8 cellular contexts compared by ENCODE assay signal in genomic region chr4:112889619-112890294, GRCh38.
DNase-seq lines count a peak whose midpoint lies in the region; ATAC-seq and TF ChIP-seq lines count a peak whose summit lies in the region.

No MANE protein-coding gene starts in this region.

- BruUV-seq in PC-9 (replicated peaks; lab: Mats Ljungman, UMichigan) = no TSS peak

- H3K4me3 ChIP-seq in neuronal stem cell (ENCODE audit: low read length in 2 of 2) = no peak overlapping the region
- H3K4me3 ChIP-seq in PC-9 = no peak overlapping the region
- H3K4me3 ChIP-seq in H7 (ENCODE audit: insufficient read depth, low read depth, low read length) = no peak overlapping the region

- H3K4me2 ChIP-seq in neuronal stem cell (ENCODE audit: insufficient read depth, low read length, poor library complexity, severe bottlenecking) (no peak overlapping the region), PC-9 (no peak overlapping the region)

- no peak overlapping the region for H2BK15ac ChIP-seq in neuronal stem cell (ENCODE audit: low read length)

- ATAC-seq in GM19397 (IDR thresholded peaks at IDR 0.05; ENCODE audit: unreplicated experiment) = no peak

- H3K27me3 ChIP-seq in neuronal stem cell (ENCODE audit: control insufficient read depth in 3 of 3, insufficient read depth in 3 of 3, low read depth in 1 of 3, low read length in 3 of 3) (no peaks in the 10 kb centered on the region), PC-9 (ENCODE audit: insufficient read depth, low read depth) (no peaks in the 10 kb centered on the region), H7 (ENCODE audit: control insufficient read depth, insufficient read depth, low read length) (no peaks in the 10 kb centered on the region)

- H3K4me1 Mint-ChIP-seq in chondrocyte (ENCODE audit: low read depth) = peaks cover 20% of the 10 kb centered on the region

- intact Hi-C loops in PC-9 (cut with micrococcal nuclease; ENCODE audit: unreplicated experiment) = no loop called here

- no peak overlapping the region for H3K18ac ChIP-seq in neuronal stem cell (ENCODE audit: low read length)

- H2AK5ac ChIP-seq in neuronal stem cell (ENCODE audit: low read depth, low read length) = no peak overlapping the region

- peak overlapping the region; percentile 49 for H3K27ac Mint-ChIP-seq in chondrocyte (ENCODE audit: unreplicated experiment)

- no CpG with 5 or more reads among the region's 4 CpGs for WGBS in neuronal stem cell (ENCODE audit: extremely low coverage in 2 of 2, insufficient read length in 2 of 2, insufficient replicate concordance in 1 of 2), 2 donors

- H2BK12ac ChIP-seq in neuronal stem cell (ENCODE audit: low read length) = no peak overlapping the region

- H4K91ac ChIP-seq in neuronal stem cell (ENCODE audit: low read depth, low read length, poor library complexity) = no peak overlapping the region

- H3K27me3 Mint-ChIP-seq in chondrocyte (ENCODE audit: low read depth) = no peaks in the 10 kb centered on the region

- H3K9me3 ChIP-seq in neuronal stem cell (replicated peaks in 1 of 2; ENCODE audit: control insufficient read depth in 2 of 2, insufficient read depth in 1 of 2, low read depth in 1 of 2, low read length in 2 of 2) = no peaks in the 10 kb centered on the region
- no peaks in the 10 kb centered on the region for H3K9me3 ChIP-seq in PC-9 (ENCODE audit: insufficient read depth, low read depth)

- H2AFZ ChIP-seq in neuronal stem cell (ENCODE audit: low read length) (peak overlapping the region; percentile 84), PC-9 (no peak overlapping the region)

- POLR2A ChIA-PET in PC-9 (lab: Charles Lee; ENCODE audit: unreplicated experiment) = interaction anchor here (0.6 kb wide), 1 partner anchor 709 kb away, joined by 5 read pairs; no protein-coding TSS in a partner anchor

- no peak overlapping the region for H4K8ac ChIP-seq in neuronal stem cell (ENCODE audit: low read depth, low read length)

- no peak overlapping the region for H3K23ac ChIP-seq in neuronal stem cell (ENCODE audit: low read depth, low read length, poor library complexity)

- H3K79me1 ChIP-seq in neuronal stem cell (ENCODE audit: low read depth, low read length) = no peaks in the 10 kb centered on the region

- CTCF ChIA-PET in PC-9 (lab: Charles Lee) = no interaction called here

- DNase-seq in ELR (ENCODE audit: low read depth) (peak; percentile 33), HT1080 (ENCODE audit: low read depth) (peak; percentile 23), chondrocyte (ENCODE audit: low spot score) (no peak), neuronal stem cell (ENCODE audit: low spot score) (no peak), PC-9 (no peak), occipital lobe (lab: John Stamatoyannopoulos, UW) (no peak), H7 (no peak)

- H3K27ac ChIP-seq in neuronal stem cell (replicated peaks; ENCODE audit: low read length) (peak overlapping the region; percentile 53), PC-9 (no peak overlapping the region)

- TF ChIP-seq CTCF in chondrocyte (IDR thresholded peaks at IDR 0.05) (no peak), PC-9 (conservative IDR thresholded peaks at IDR 0.05) (no peak)

- H2BK120ac ChIP-seq in neuronal stem cell (ENCODE audit: low read depth, low read length) = no peak overlapping the region

- no peaks in the 10 kb centered on the region for H3K9me3 Mint-ChIP-seq in chondrocyte (ENCODE audit: low read depth)

- H3K36me3 ChIP-seq in neuronal stem cell (replicated peaks in 1 of 2; ENCODE audit: control insufficient read depth in 2 of 2, insufficient read depth in 2 of 2, low read length in 2 of 2) (no peaks in the 10 kb centered on the region), PC-9 (ENCODE audit: low read depth) (no peaks in the 10 kb centered on the region), H7 (replicated peaks; ENCODE audit: control insufficient read depth, insufficient read depth, low read length) (no peaks in the 10 kb centered on the region)

- H3K4ac ChIP-seq in neuronal stem cell (ENCODE audit: low read length) = no peak overlapping the region

- H3F3A ChIP-seq in PC-9 (ENCODE audit: insufficient read depth, low read depth) = no peaks in the 10 kb centered on the region

- H3K4me1 ChIP-seq in neuronal stem cell (ENCODE audit: control insufficient read depth in 2 of 2, insufficient read depth in 1 of 2, low read depth in 1 of 2, low read length in 2 of 2) (peaks cover 7 to 9% of the 10 kb centered on the region in 2 donors), PC-9 (replicated peaks; ENCODE audit: insufficient read depth) (no peaks in the 10 kb centered on the region)

- no peak overlapping the region for H3K9ac ChIP-seq in neuronal stem cell (ENCODE audit: low read depth, low read length, poor library complexity)

- peak overlapping the region; percentile 43 for H3K4me3 Mint-ChIP-seq in chondrocyte (ENCODE audit: unreplicated experiment)

- no peaks in the 10 kb centered on the region for H3K36me3 Mint-ChIP-seq in chondrocyte (ENCODE audit: low read depth)

- H2BK5ac ChIP-seq in neuronal stem cell (ENCODE audit: low read length) = no peak overlapping the region

- H3K9me2 ChIP-seq in PC-9 (ENCODE audit: insufficient read depth) = no peaks in the 10 kb centered on the region

- H4K20me1 ChIP-seq in PC-9 (ENCODE audit: insufficient read depth) = no peaks in the 10 kb centered on the region

- no peak overlapping the region for H3K14ac ChIP-seq in neuronal stem cell (ENCODE audit: low read length)

- H3K79me2 ChIP-seq in PC-9 (ENCODE audit: low read depth) = no peaks in the 10 kb centered on the region

Comparison
In these comparisons a context has a peak if more than half of its experiments do, and no peak if none do; other contexts are left out.
1. DNase-seq: peak in ELR (single experiment) and HT1080 (single experiment); none in chondrocyte (single experiment), neuronal stem cell (single experiment), PC-9 (0 of 2), occipital lobe (single experiment) and H7 (single experiment).